ENCODE assay signal across 1 cellular context in the genomic region with DNA sequence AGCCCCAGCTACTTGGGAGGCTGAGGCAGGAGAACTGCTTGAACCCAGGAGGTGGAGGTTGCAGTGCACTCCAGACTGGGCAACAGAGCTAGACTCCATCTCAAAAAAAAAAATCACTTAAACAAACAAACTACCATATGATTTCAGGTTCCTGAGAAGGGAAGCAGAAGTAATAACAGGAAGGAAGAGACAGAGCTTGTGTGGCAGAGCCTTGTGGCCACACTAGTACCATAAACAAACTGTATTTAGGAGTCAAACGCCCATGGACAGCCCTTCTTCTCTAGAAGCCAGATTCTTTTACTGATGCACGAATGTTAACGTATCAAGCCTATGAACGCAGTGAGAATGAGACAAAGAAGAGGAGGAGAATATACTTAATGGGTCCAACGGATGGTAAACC.
TF ChIP-seq lines count a peak whose summit lies in the region.

No MANE protein-coding gene starts in this region.

TF ChIP-seq in K562, 482 proteins besides CTCF, POLR2A, EP300 and RAD21 (continued from another document):
- TF ChIP-seq, protein P1, sequence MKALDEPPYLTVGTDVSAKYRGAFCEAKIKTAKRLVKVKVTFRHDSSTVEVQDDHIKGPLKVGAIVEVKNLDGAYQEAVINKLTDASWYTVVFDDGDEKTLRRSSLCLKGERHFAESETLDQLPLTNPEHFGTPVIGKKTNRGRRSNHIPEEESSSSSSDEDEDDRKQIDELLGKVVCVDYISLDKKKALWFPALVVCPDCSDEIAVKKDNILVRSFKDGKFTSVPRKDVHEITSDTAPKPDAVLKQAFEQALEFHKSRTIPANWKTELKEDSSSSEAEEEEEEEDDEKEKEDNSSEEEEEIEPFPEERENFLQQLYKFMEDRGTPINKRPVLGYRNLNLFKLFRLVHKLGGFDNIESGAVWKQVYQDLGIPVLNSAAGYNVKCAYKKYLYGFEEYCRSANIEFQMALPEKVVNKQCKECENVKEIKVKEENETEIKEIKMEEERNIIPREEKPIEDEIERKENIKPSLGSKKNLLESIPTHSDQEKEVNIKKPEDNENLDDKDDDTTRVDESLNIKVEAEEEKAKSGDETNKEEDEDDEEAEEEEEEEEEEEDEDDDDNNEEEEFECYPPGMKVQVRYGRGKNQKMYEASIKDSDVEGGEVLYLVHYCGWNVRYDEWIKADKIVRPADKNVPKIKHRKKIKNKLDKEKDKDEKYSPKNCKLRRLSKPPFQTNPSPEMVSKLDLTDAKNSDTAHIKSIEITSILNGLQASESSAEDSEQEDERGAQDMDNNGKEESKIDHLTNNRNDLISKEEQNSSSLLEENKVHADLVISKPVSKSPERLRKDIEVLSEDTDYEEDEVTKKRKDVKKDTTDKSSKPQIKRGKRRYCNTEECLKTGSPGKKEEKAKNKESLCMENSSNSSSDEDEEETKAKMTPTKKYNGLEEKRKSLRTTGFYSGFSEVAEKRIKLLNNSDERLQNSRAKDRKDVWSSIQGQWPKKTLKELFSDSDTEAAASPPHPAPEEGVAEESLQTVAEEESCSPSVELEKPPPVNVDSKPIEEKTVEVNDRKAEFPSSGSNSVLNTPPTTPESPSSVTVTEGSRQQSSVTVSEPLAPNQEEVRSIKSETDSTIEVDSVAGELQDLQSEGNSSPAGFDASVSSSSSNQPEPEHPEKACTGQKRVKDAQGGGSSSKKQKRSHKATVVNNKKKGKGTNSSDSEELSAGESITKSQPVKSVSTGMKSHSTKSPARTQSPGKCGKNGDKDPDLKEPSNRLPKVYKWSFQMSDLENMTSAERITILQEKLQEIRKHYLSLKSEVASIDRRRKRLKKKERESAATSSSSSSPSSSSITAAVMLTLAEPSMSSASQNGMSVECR (CRISPR knock-in tag; IDR thresholded peaks at IDR 0.05), result no peak
